8 cellular contexts compared by ENCODE assay signal in genomic region chr6:41682497-41682961, GRCh38. TPM values are rescaled to one million over a fixed set of nuclear protein-coding genes. Genes with fewer than 3 reads are reported as not detected.
DNase-seq lines count a peak whose midpoint lies in the region; ATAC-seq and TF ChIP-seq lines count a peak whose summit lies in the region.

No MANE protein-coding gene starts in this region.

- peaks cover 9% of the 10 kb centered on the region for H3K4me1 Mint-ChIP-seq in T-helper 17 cell
- H3K4me1 Mint-ChIP-seq in stimulated activated memory B cell treated with anti-CD40 and anti-IgM and Interleukin-4, amounts not matched to agents 10 μg/mL and 1 μg/mL and 100 μg/mL, for 72 hours = peaks cover 33% of the 10 kb centered on the region

- H3K4me1 ChIP-seq in heart left ventricle (peaks cover 0 to 25% (median 19%) of the 10 kb centered on the region in 12 donors), vagina (peaks cover 20% of the 10 kb centered on the region)

- intact Hi-C loops in heart left ventricle (cut with DNase I) = loop anchor here (1.0 to 10.0 kb wide), 12 partner anchors 52 to 316 kb away; partner anchors contain the start of gene TFEB (in 2 of the 10)
- intact Hi-C loops in vagina (cut with DNase I) = loop anchor here (2.0 kb wide), 1 partner anchor 314 kb away; no protein-coding TSS in a partner anchor

- H3K27ac ChIP-seq in heart left ventricle = peak overlapping the region; percentile 66 to 91 (median 82)
- H3K27ac ChIP-seq in vagina = no peak overlapping the region

- H3K27me3 ChIP-seq in heart left ventricle = no peaks in the 10 kb centered on the region
- H3K27me3 ChIP-seq in vagina = no peaks in the 10 kb centered on the region

- 36 to 49% (median 41%) methylated on average over 13 of the region's 13 CpGs for WGBS in heart left ventricle, 4 donors

- H3K4me3 Mint-ChIP-seq in T-helper 17 cell = peak overlapping the region; percentile 58
- H3K4me3 Mint-ChIP-seq in stimulated activated memory B cell treated with anti-CD40 and anti-IgM and Interleukin-4, amounts not matched to agents 10 μg/mL and 1 μg/mL and 100 μg/mL, for 72 hours = peak overlapping the region; percentile 73

- H3K4me3 ChIP-seq in heart left ventricle (peak overlapping the region in 11 of 12 donors; percentile 39 to 66 (median 56)), vagina (no peak overlapping the region)

- H3K9me3 ChIP-seq in T-helper 17 cell (ENCODE audit: control insufficient read depth, low read length, poor library complexity, severe bottlenecking) = no peaks in the 10 kb centered on the region
- H3K9me3 ChIP-seq in heart left ventricle = no peaks in the 10 kb centered on the region
- H3K9me3 ChIP-seq in vagina = no peaks in the 10 kb centered on the region

- no peak overlapping the region for H3K27ac Mint-ChIP-seq in T-helper 17 cell
- peak overlapping the region; percentile 85 for H3K27ac Mint-ChIP-seq in stimulated activated memory B cell treated with anti-CD40 and anti-IgM and Interleukin-4, amounts not matched to agents 10 μg/mL and 1 μg/mL and 100 μg/mL, for 72 hours

- H3K9me3 Mint-ChIP-seq in stimulated activated memory B cell treated with anti-CD40 and anti-IgM and Interleukin-4, amounts not matched to agents 10 μg/mL and 1 μg/mL and 100 μg/mL, for 72 hours = no peaks in the 10 kb centered on the region

- H3K27me3 Mint-ChIP-seq in T-helper 17 cell = peaks cover under 1% of the 10 kb centered on the region
- no peaks in the 10 kb centered on the region for H3K27me3 Mint-ChIP-seq in stimulated activated memory B cell treated with anti-CD40 and anti-IgM and Interleukin-4, amounts not matched to agents 10 μg/mL and 1 μg/mL and 100 μg/mL, for 72 hours

- TF ChIP-seq CTCF in heart left ventricle (IDR thresholded peaks at IDR 0.05) (peak in 2 of 12 donors; percentile 2 to 15), vagina (IDR thresholded peaks at IDR 0.05) (no peak)

- peak; percentile 18 for ATAC-seq in GM18907 (IDR thresholded peaks at IDR 0.05; ENCODE audit: unreplicated experiment)
- no peak for ATAC-seq in T-helper 17 cell
- peak in 3 of 4 donors; percentile 11 to 20 (median 14) for ATAC-seq in heart left ventricle
- no peak for ATAC-seq in stimulated activated memory B cell treated with anti-CD40 and anti-IgM and Interleukin-4, amounts not matched to agents 10 μg/mL and 1 μg/mL and 100 μg/mL, for 72 hours
- ATAC-seq in GM19324 (IDR thresholded peaks at IDR 0.05; ENCODE audit: low FRiP score, unreplicated experiment) = no peak

- no peak for DNase-seq in T-helper 17 cell
- DNase-seq in heart left ventricle = peak in 1 of 5 donors; percentile 27
- DNase-seq in vagina (ENCODE audit: extremely low spot score in 2 of 2) = no peak
- no peak for DNase-seq in NCI-H1930 (lab: John Stamatoyannopoulos, UW)
- DNase-seq in Kasumi-1 (lab: John Stamatoyannopoulos, UW) = no peak

- TF ChIP-seq POLR2A in heart left ventricle (IDR thresholded peaks at IDR 0.05) = no peak
- no peak for TF ChIP-seq POLR2A in vagina (IDR thresholded peaks at IDR 0.05)

- H3K36me3 Mint-ChIP-seq in T-helper 17 cell (ENCODE audit: low read depth) = no peaks in the 10 kb centered on the region
- H3K36me3 Mint-ChIP-seq in stimulated activated memory B cell treated with anti-CD40 and anti-IgM and Interleukin-4, amounts not matched to agents 10 μg/mL and 1 μg/mL and 100 μg/mL, for 72 hours = peaks cover 18% of the 10 kb centered on the region

- H3K36me3 ChIP-seq in heart left ventricle (peaks cover 2 to 37% (median 34%) of the 10 kb centered on the region in 9 donors), vagina (peaks cover 0 to 11% of the 10 kb centered on the region in 2 donors)

RNA-seq across cellular contexts. Expression of gene MDFI, which starts 44.3 kb away (rescaled TPM):
- not detected for total RNA-seq in T-helper 17 cell
- 1 to 10 TPM in 6 of 9 donors, under 1 TPM in 3; 0.35 to 9.3 (median 2.2) TPM for total RNA-seq in heart left ventricle
- polyA plus RNA-seq in heart left ventricle = 1 to 10 TPM in 1 of 2 donors, under 1 TPM in 1; 0.76 to 2.9 TPM
- 37.3 TPM for total RNA-seq in vagina

RNA-seq across cellular contexts. Expression of gene TFEB, which starts 52.9 kb away (rescaled TPM):
- total RNA-seq in T-helper 17 cell = 10 to 100 TPM; 17.6 to 18.9 TPM
- 10 to 100 TPM; 26.2 to 47.2 (median 41.1) TPM for total RNA-seq in heart left ventricle
- 10 to 100 TPM; 37.7 to 40.1 TPM for polyA plus RNA-seq in heart left ventricle
- total RNA-seq in vagina = 37.8 TPM

Comparison
In these comparisons a context has a peak if more than half of its experiments do, and no peak if none do; other contexts are left out.
1. ATAC-seq: peak in GM18907 (single experiment) and heart left ventricle (3 of 4); none in T-helper 17 cell (single experiment), stimulated activated memory B cell treated with anti-CD40 and anti-IgM and Interleukin-4, amounts not matched to agents 10 μg/mL and 1 μg/mL and 100 μg/mL, for 72 hours (single experiment) and GM19324 (single experiment).
2. H3K4me3 ChIP-seq: peak in heart left ventricle (11 of 12); none in vagina (0 of 2).